Comparison of ENCODE assay signal across 1 cellular context in genomic region chr16:8975039-8975438, GRCh38.
TF ChIP-seq lines count a peak whose summit lies in the region.

No MANE protein-coding gene starts in this region.

TF ChIP-seq in GM23338, 12 proteins besides CTCF, POLR2A, EP300 and RAD21 (continued from another document):
- TF ChIP-seq REST (IDR thresholded peaks at IDR 0.05; ENCODE audit: unreplicated experiment) (no peak), POLR2AphosphoS5 (IDR thresholded peaks at IDR 0.05; ENCODE audit: low read depth) (no peak), JUNB (IDR thresholded peaks at IDR 0.05; ENCODE audit: unreplicated experiment) (no peak), NANOG (IDR thresholded peaks at IDR 0.05; ENCODE audit: borderline replicate concordance) (no peak), CREB1 (CRISPR knock-in tag; IDR thresholded peaks at IDR 0.05; ENCODE audit: low read depth) (no peak), ZNF331 (CRISPR knock-in tag; IDR thresholded peaks at IDR 0.05; ENCODE audit: low read depth) (no peak), STAT1 (IDR thresholded peaks at IDR 0.05; ENCODE audit: unreplicated experiment) (no peak), ZNF114 (CRISPR knock-in tag; IDR thresholded peaks at IDR 0.05) (no peak), EZH2 (IDR thresholded peaks at IDR 0.05; ENCODE audit: low read depth, unreplicated experiment) (no peak), ETS1 (IDR thresholded peaks at IDR 0.05) (no peak)
